In the genomic region with DNA sequence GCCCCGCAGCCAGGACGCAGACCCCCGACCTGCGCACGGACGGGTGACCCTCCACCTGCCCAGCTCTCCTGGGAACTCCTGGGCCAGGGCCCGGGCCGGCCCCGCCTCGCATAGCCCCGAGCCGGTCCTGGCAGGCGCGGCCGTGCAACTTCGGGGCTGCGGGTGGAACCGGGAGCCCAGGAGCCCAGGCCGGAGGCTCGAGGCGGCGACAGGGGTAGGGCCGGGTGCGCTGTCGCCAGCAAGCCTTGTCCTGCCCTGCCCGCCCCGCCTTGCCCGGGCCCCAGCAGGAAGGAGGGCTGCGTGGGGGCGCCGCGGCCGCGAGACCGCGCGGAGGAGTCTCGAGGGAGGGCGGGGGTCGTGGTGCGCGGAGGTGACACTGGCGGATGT, we compare ENCODE assay signal across 8 cellular contexts. TPM values are rescaled to one million over a fixed set of nuclear protein-coding genes. Genes with fewer than 3 reads are reported as not detected.
DNase-seq lines count a peak whose midpoint lies in the region; ATAC-seq and TF ChIP-seq lines count a peak whose summit lies in the region.

No MANE protein-coding gene starts in this region.

- H3K27ac Mint-ChIP-seq in chondrocyte (ENCODE audit: unreplicated experiment) = no peak overlapping the region

- TF ChIP-seq CTCF in HL-60 (IDR thresholded peaks at IDR 0.05; ENCODE audit: insufficient read depth, low read length) (no peak), chondrocyte (IDR thresholded peaks at IDR 0.05) (no peak)

- peaks cover 12% of the 10 kb centered on the region for H3K36me3 Mint-ChIP-seq in chondrocyte (ENCODE audit: low read depth)

- H3K27me3 ChIP-seq in HL-60 (ENCODE audit: insufficient read depth, poor library complexity, severe bottlenecking) = no peaks in the 10 kb centered on the region
- no peaks in the 10 kb centered on the region for H3K27me3 ChIP-seq in mononuclear cell (ENCODE audit: insufficient read depth, low read length)

- peaks cover 15% of the 10 kb centered on the region for H3K4me1 Mint-ChIP-seq in chondrocyte (ENCODE audit: low read depth)

- ATAC-seq in GM18907 (IDR thresholded peaks at IDR 0.05; ENCODE audit: unreplicated experiment) (peak; percentile 30), HG02588 (IDR thresholded peaks at IDR 0.05; ENCODE audit: unreplicated experiment) (no peak)

- peak overlapping the region; percentile 78 for H3K27ac ChIP-seq in HL-60 (replicated peaks)

- H3K27me3 Mint-ChIP-seq in chondrocyte (ENCODE audit: low read depth) = peaks cover 6% of the 10 kb centered on the region

- H3K4me3 ChIP-seq in HL-60 (replicated peaks; ENCODE audit: insufficient read depth, low read length) (peak overlapping the region; percentile 76), mononuclear cell (ENCODE audit: low read length) (peak overlapping the region; percentile 73)

- DNase-seq in HL-60 (ENCODE audit: low read depth in 1 of 2, low spot score in 1 of 2) = no peak
- DNase-seq in chondrocyte (ENCODE audit: low spot score) = no peak
- DNase-seq in effector CD8-positive, alpha-beta T cell (lab: John Stamatoyannopoulos, UW) = no peak
- no peak for DNase-seq in NCI-H510A (lab: John Stamatoyannopoulos, UW)
- DNase-seq in central memory CD4-positive, alpha-beta T cell = no peak

- H3K9me3 ChIP-seq in mononuclear cell (ENCODE audit: low read depth, low read length) = no peaks in the 10 kb centered on the region

- H3K4me3 Mint-ChIP-seq in chondrocyte (ENCODE audit: unreplicated experiment) = peak overlapping the region; percentile 74

- peaks cover 15% of the 10 kb centered on the region for H3K4me1 ChIP-seq in mononuclear cell (ENCODE audit: insufficient read depth, low read length)

- peaks cover 7% of the 10 kb centered on the region for H3K9me3 Mint-ChIP-seq in chondrocyte (ENCODE audit: low read depth)

RNA-seq across cellular contexts. Expression of a gene that starts 0.4 kb away (rescaled TPM):
- 21.6 to 25.6 TPM (median 21.7 TPM) in 3 replicates for total RNA-seq in chondrocyte
- total RNA-seq in mononuclear cell = 17.4 TPM

RNA-seq across cellular contexts. Expression of a gene that starts 11.2 kb away (rescaled TPM):
- total RNA-seq in chondrocyte (0.10 to 0.15 TPM (median 0.15 TPM) in 3 replicates), mononuclear cell (1.0 TPM)
